9 cellular contexts compared by ENCODE assay signal in genomic region chr21:45818276-45818903, GRCh38.
DNase-seq lines count a peak whose midpoint lies in the region; ATAC-seq and TF ChIP-seq lines count a peak whose summit lies in the region.
"Had no signal": no experiment of that assay in that cellular context is flagged by ENCODE, and none has a peak within 500 bp of the region (broad histone marks: within the 10 kb centered on the region; RNA-seq: fewer than 3 reads in every experiment).

No MANE protein-coding gene starts in this region.

- H3K4me1 Mint-ChIP-seq in MCF 10A (ENCODE audit: insufficient read depth, unreplicated experiment) = peaks cover 22% of the 10 kb centered on the region
- H3K4me1 Mint-ChIP-seq in stimulated activated naive CD8-positive, alpha-beta T cell treated with anti-CD3 and anti-CD28 coated beads, Interleukin-15, Interleukin-2, amounts not matched to agents 100 ng/mL and 50 ng/mL, for 24 hours (ENCODE audit: low read depth) = peaks cover 40% of the 10 kb centered on the region

- peaks cover 21% of the 10 kb centered on the region for H3K27me3 Mint-ChIP-seq in MCF 10A (ENCODE audit: insufficient read depth, unreplicated experiment)
- peaks cover 16% of the 10 kb centered on the region for H3K27me3 Mint-ChIP-seq in stimulated activated naive CD8-positive, alpha-beta T cell treated with anti-CD3 and anti-CD28 coated beads, Interleukin-15, Interleukin-2, amounts not matched to agents 100 ng/mL and 50 ng/mL, for 24 hours

- peaks cover 8% of the 10 kb centered on the region for H3K27me3 ChIP-seq in left ventricle myocardium inferior (ENCODE audit: low read depth)

- no peak overlapping the region for H3K27ac ChIP-seq in left ventricle myocardium inferior (replicated peaks)

- ATAC-seq in Right ventricle myocardium inferior (no peak), HG02759 (IDR thresholded peaks at IDR 0.05; ENCODE audit: unreplicated experiment) (no peak), GM18909 (IDR thresholded peaks at IDR 0.05; ENCODE audit: poor library complexity, unreplicated experiment) (no peak)

- BruUV-seq in MCF 10A (replicated peaks; lab: Mats Ljungman, UMichigan) = no TSS peak

- H3K36me3 ChIP-seq in left ventricle myocardium inferior = no peaks in the 10 kb centered on the region

- H3K9me3 Mint-ChIP-seq in MCF 10A (ENCODE audit: unreplicated experiment) = no peaks in the 10 kb centered on the region
- peaks cover 4% of the 10 kb centered on the region for H3K9me3 Mint-ChIP-seq in stimulated activated naive CD8-positive, alpha-beta T cell treated with anti-CD3 and anti-CD28 coated beads, Interleukin-15, Interleukin-2, amounts not matched to agents 100 ng/mL and 50 ng/mL, for 24 hours

- no peak overlapping the region for H3K4me3 Mint-ChIP-seq in MCF 10A (ENCODE audit: unreplicated experiment)
- H3K4me3 Mint-ChIP-seq in stimulated activated naive CD8-positive, alpha-beta T cell treated with anti-CD3 and anti-CD28 coated beads, Interleukin-15, Interleukin-2, amounts not matched to agents 100 ng/mL and 50 ng/mL, for 24 hours = peak overlapping the region; percentile 69

- peak overlapping the region; percentile 85 for H3K27ac Mint-ChIP-seq in MCF 10A (ENCODE audit: low read depth, unreplicated experiment)
- peak overlapping the region; percentile 91 for H3K27ac Mint-ChIP-seq in stimulated activated naive CD8-positive, alpha-beta T cell treated with anti-CD3 and anti-CD28 coated beads, Interleukin-15, Interleukin-2, amounts not matched to agents 100 ng/mL and 50 ng/mL, for 24 hours

- CTCF ChIA-PET in MCF 10A (lab: Yijun Ruan, JAX) = interaction anchor here (0.7 to 6.8 kb wide), 8 partner anchors 35 to 526 kb away, joined by 3 to 53 read pairs (median 3); no protein-coding TSS in a partner anchor

- DNase-seq in Right ventricle myocardium inferior (ENCODE audit: missing footprints) = peak; percentile 48
- DNase-seq in left ventricle myocardium inferior = no peak
- DNase-seq in OCI-M1 (lab: John Stamatoyannopoulos, UW) = peak; percentile 33
- DNase-seq in MCF 10A (ENCODE audit: unreplicated experiment) = peak; percentile 91
- DNase-seq in NCI-H128 (lab: John Stamatoyannopoulos, UW; ENCODE audit: unreplicated experiment) = no peak
- DNase-seq: kidney had no signal

- no peaks in the 10 kb centered on the region for H3K36me3 Mint-ChIP-seq in MCF 10A (ENCODE audit: insufficient read depth, unreplicated experiment)
- peaks cover 7% of the 10 kb centered on the region for H3K36me3 Mint-ChIP-seq in stimulated activated naive CD8-positive, alpha-beta T cell treated with anti-CD3 and anti-CD28 coated beads, Interleukin-15, Interleukin-2, amounts not matched to agents 100 ng/mL and 50 ng/mL, for 24 hours (ENCODE audit: low read depth)

- intact Hi-C loops in Right ventricle myocardium inferior (cut with DNase I) (no loop called here), left ventricle myocardium inferior (cut with micrococcal nuclease) (no loop called here), MCF 10A (cut with micrococcal nuclease) (loop anchor here (1.0 to 2.0 kb wide), 3 partner anchors 120 to 678 kb away; no protein-coding TSS in a partner anchor)

- no peaks in the 10 kb centered on the region for H3K4me1 ChIP-seq in left ventricle myocardium inferior

- no peaks in the 10 kb centered on the region for H3K9me3 ChIP-seq in left ventricle myocardium inferior (replicated peaks)

- no peak for TF ChIP-seq CTCF in left ventricle myocardium inferior (IDR thresholded peaks at IDR 0.05; ENCODE audit: borderline replicate concordance)
- no peak for TF ChIP-seq CTCF in MCF 10A (IDR thresholded peaks at IDR 0.05; ENCODE audit: unreplicated experiment)

- POLR2A ChIA-PET in MCF 10A (lab: Yijun Ruan, JAX) = interaction anchor here (1.1 kb wide), 1 partner anchor 199 kb away, joined by 4 read pairs; no protein-coding TSS in a partner anchor

- H3K4me3 ChIP-seq in left ventricle myocardium inferior = no peak overlapping the region

Comparison
In these comparisons a context has a peak if more than half of its experiments do, and no peak if none do; other contexts are left out.
1. DNase-seq: peak in Right ventricle myocardium inferior (single experiment), OCI-M1 (single experiment) and MCF 10A (single experiment); none in left ventricle myocardium inferior (single experiment) and NCI-H128 (single experiment).